8 cellular contexts compared by ENCODE assay signal in genomic region chr1:7680791-7681165, GRCh38.
A peak's percentile ranks its signal among the peaks of the same experiment; 100 is the strongest.
DNase-seq lines count a peak whose midpoint lies in the region; ATAC-seq and TF ChIP-seq lines count a peak whose summit lies in the region.

No MANE protein-coding gene starts in this region.

- no peaks in the 10 kb centered on the region for H4K20me1 ChIP-seq in SK-N-SH (ENCODE audit: insufficient read depth)
- H4K20me1 ChIP-seq in osteoblast (ENCODE audit: insufficient read depth, low read length), result no peaks in the 10 kb centered on the region

- H3K4me1 ChIP-seq in SK-N-SH (ENCODE audit: control insufficient read depth in 1 of 2, insufficient read depth in 2 of 2, low read depth in 1 of 2, low read length in 1 of 2) (peaks cover 0 to 47% of the 10 kb centered on the region in 2 experiments; a peak in 1 of 4 replicates), osteoblast (ENCODE audit: insufficient read depth, low read length) (no peaks in the 10 kb centered on the region)

- peak overlapping the region; percentile 54; the same call in 1 of the 2 replicates for H3K9ac ChIP-seq in SK-N-SH

- H3K4me2 ChIP-seq in SK-N-SH (peak overlapping the region; percentile 77), osteoblast (ENCODE audit: insufficient read depth, low read length) (peak overlapping the region; percentile 77)

- TF ChIP-seq CTCF in SK-N-SH (IDR thresholded peaks at IDR 0.05), result no peak
- no peak for TF ChIP-seq CTCF in VCaP (conservative IDR thresholded peaks at IDR 0.05)
- no peak for TF ChIP-seq CTCF in osteoblast (IDR thresholded peaks at IDR 0.05; ENCODE audit: extremely low read depth, low read depth, low read length)
- no peak for TF ChIP-seq CTCF in GM10266 (IDR thresholded peaks at IDR 0.05; ENCODE audit: control insufficient read depth, insufficient read depth, low read depth, missing control alignments)

- H3K79me2 ChIP-seq in SK-N-SH (ENCODE audit: insufficient read depth) (no peaks in the 10 kb centered on the region), osteoblast (ENCODE audit: insufficient read depth, low read length) (no peaks in the 10 kb centered on the region)

- H3F3A ChIP-seq in SK-N-SH (replicated peaks; ENCODE audit: insufficient read depth), result no peaks in the 10 kb centered on the region

- H3K27ac ChIP-seq in SK-N-SH (ENCODE audit: low read depth in 2 of 2, low read length in 1 of 2) (peak overlapping the region in 1 of 2 experiments; percentile 87; a peak in 2 of 4 replicates), VCaP (peak overlapping the region; percentile 86), osteoblast (ENCODE audit: low read depth, low read length) (no peak overlapping the region)

- DNase-seq in SK-N-SH (peak; percentile 75), globus pallidus (ENCODE audit: low spot score) (peak; percentile 60), osteoblast (ENCODE audit: insufficient read length, low spot score, missing footprints) (peak; percentile 76), GM10266 (ENCODE audit: extremely low spot score) (no peak), SKM-1 treated with dmso at 0.1 percent for 144 hours (lab: John Stamatoyannopoulos, UW; ENCODE audit: unreplicated experiment) (no peak)

- WGBS in SK-N-SH (ENCODE audit: low lambda C conversion rate), result no CpG with 5 or more reads among the region's 37 CpGs

- H3K36me3 ChIP-seq in SK-N-SH (replicated peaks in 1 of 2; ENCODE audit: control insufficient read depth in 1 of 2, insufficient read depth in 2 of 2, low read length in 1 of 2) (no peaks in the 10 kb centered on the region), osteoblast (ENCODE audit: insufficient read depth, low read length) (no peaks in the 10 kb centered on the region)

- POLR2A ChIA-PET in SK-N-SH (lab: Yijun Ruan, JAX), result interaction anchor here (0.6 to 8.3 kb wide), 6 partner anchors 11 to 75 kb away, joined by 3 to 105 read pairs (median 4); no protein-coding TSS in a partner anchor

- CTCF ChIA-PET in SK-N-SH (lab: Yijun Ruan, JAX), result interaction anchor here (0.7 to 22.6 kb wide), 7 partner anchors 11 to 65 kb away, joined by 4 to 739 read pairs (median 5); no protein-coding TSS in a partner anchor

- H3K4me3 ChIP-seq in SK-N-SH (ENCODE audit: low read depth in 2 of 2, low read length in 1 of 2) (peak overlapping the region; percentile 56 to 61), osteoblast (ENCODE audit: insufficient read depth, low read length) (peak overlapping the region; percentile 67)

- no peak for TF ChIP-seq RAD21 in SK-N-SH (IDR thresholded peaks at IDR 0.05; ENCODE audit: low read length)

- no peaks in the 10 kb centered on the region for H3K27me3 ChIP-seq in SK-N-SH (ENCODE audit: insufficient read depth)
- peaks cover 25% of the 10 kb centered on the region for H3K27me3 ChIP-seq in osteoblast (ENCODE audit: insufficient read depth, low read length)

- no peak for TF ChIP-seq EP300 in SK-N-SH (IDR thresholded peaks at IDR 0.05; ENCODE audit: borderline replicate concordance in 1 of 2, low read depth in 1 of 2, low read length in 1 of 2)

- H3K9me2 ChIP-seq in SK-N-SH, result no peaks in the 10 kb centered on the region

- H3K9me3 ChIP-seq in SK-N-SH (no peaks in the 10 kb centered on the region), osteoblast (ENCODE audit: low read depth, low read length) (no peaks in the 10 kb centered on the region)

- peak overlapping the region; percentile 81; the same call in 1 of the 2 replicates for H2AFZ ChIP-seq in SK-N-SH (ENCODE audit: low read depth)
- H2AFZ ChIP-seq in osteoblast (ENCODE audit: low read length), result peak overlapping the region; percentile 40

- no peak; the same call in 2 of the 3 replicates for ATAC-seq in SK-N-SH treated with all-trans-retinoic acid at 6 μM for 48 hours
- ATAC-seq in HG03196 (IDR thresholded peaks at IDR 0.05; ENCODE audit: unreplicated experiment), result no peak

TF ChIP-seq in SK-N-SH, 30 proteins besides CTCF, POLR2A, EP300 and RAD21:
- TF ChIP-seq NRF1 (IDR thresholded peaks at IDR 0.05; ENCODE audit: low read depth, low read length) (peak; percentile 46; the same call in 1 of the 2 replicates), TAF1 (IDR thresholded peaks at IDR 0.05; ENCODE audit: borderline replicate concordance, low read depth, low read length) (no peak)
TF ChIP-seq in SK-N-SH: peak in this region for 1.

TF ChIP-seq in SK-N-SH treated with all-trans-retinoic acid at 6 μM for 48 hours, 23 proteins besides CTCF, POLR2A, EP300 and RAD21:
- no peak for TF ChIP-seq ZFP30 (CRISPR knock-in tag; IDR thresholded peaks at IDR 0.05)
- TF ChIP-seq, protein P1, sequence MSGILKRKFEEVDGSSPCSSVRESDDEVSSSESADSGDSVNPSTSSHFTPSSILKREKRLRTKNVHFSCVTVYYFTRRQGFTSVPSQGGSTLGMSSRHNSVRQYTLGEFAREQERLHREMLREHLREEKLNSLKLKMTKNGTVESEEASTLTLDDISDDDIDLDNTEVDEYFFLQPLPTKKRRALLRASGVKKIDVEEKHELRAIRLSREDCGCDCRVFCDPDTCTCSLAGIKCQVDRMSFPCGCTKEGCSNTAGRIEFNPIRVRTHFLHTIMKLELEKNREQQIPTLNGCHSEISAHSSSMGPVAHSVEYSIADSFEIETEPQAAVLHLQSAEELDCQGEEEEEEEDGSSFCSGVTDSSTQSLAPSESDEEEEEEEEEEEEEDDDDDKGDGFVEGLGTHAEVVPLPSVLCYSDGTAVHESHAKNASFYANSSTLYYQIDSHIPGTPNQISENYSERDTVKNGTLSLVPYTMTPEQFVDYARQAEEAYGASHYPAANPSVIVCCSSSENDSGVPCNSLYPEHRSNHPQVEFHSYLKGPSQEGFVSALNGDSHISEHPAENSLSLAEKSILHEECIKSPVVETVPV (CRISPR knock-in tag; IDR thresholded peaks at IDR 0.05), result no peak
- TF ChIP-seq ZFP3 (CRISPR knock-in tag; IDR thresholded peaks at IDR 0.05), result no peak
- TF ChIP-seq CREB5 (CRISPR knock-in tag; IDR thresholded peaks at IDR 0.05; ENCODE audit: low read depth), result no peak
- no peak for TF ChIP-seq OSR1 (CRISPR knock-in tag; IDR thresholded peaks at IDR 0.05)

Comparison
In these comparisons a context has a peak if more than half of its experiments do, and no peak if none do; other contexts are left out.
1. DNase-seq: peak in SK-N-SH (single experiment), globus pallidus (single experiment) and osteoblast (single experiment); none in GM10266 (single experiment) and SKM-1 treated with dmso at 0.1 percent for 144 hours (single experiment).